ENCODE assay signal across 19 cellular contexts in the genomic region with DNA sequence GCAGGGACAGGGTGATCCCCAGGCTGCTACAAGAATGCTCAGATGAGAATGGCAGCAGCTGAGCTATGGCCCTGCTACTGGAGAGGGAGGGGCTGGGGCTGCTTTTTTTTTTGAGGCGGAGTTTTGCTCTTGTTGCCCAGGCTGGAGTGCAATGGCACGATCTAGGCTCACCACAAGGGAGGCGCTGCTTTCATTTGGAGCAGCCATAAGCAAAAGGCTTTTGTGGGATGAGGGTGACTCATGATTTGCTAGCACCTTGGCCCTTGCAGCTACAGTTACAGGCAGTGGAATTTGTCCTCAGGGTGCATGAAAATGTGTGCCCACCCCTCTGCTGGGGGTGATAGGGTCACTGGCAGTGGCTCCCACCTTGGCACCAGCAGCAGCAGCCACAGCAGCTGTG. TPM values are rescaled to one million over a fixed set of nuclear protein-coding genes. Genes with fewer than 3 reads are reported as not detected.
A peak's percentile ranks its signal among the peaks of the same experiment; 100 is the strongest.
DNase-seq lines count a peak whose midpoint lies in the region; ATAC-seq and TF ChIP-seq lines count a peak whose summit lies in the region.
"Had no signal": no experiment of that assay in that cellular context is flagged by ENCODE, and none has a peak within 500 bp of the region (broad histone marks: within the 10 kb centered on the region; RNA-seq: fewer than 3 reads in every experiment).

No MANE protein-coding gene starts in this region.

- no peaks in the 10 kb centered on the region for H3K9me3 Mint-ChIP-seq in MCF 10A (ENCODE audit: unreplicated experiment)

- H3K4me3 ChIP-seq in breast epithelium: no peak overlapping the region
- no peak overlapping the region for H3K4me3 ChIP-seq in SJCRH30
- no peak overlapping the region for H3K4me3 ChIP-seq in epithelial cell of esophagus (ENCODE audit: low read length)
- H3K4me3 ChIP-seq in smooth muscle cell: no peak overlapping the region

- H3K27ac ChIP-seq in breast epithelium: no peak overlapping the region
- no peak overlapping the region for H3K27ac ChIP-seq in SJCRH30
- no peak overlapping the region for H3K27ac ChIP-seq in smooth muscle cell (ENCODE audit: low read depth)

- H3K4me1 ChIP-seq in breast epithelium (no peaks in the 10 kb centered on the region), SJCRH30 (no peaks in the 10 kb centered on the region), smooth muscle cell (ENCODE audit: low read depth) (no peaks in the 10 kb centered on the region)

- 87% methylated on average over 3 of the region's 3 CpGs for WGBS in smooth muscle cell (ENCODE audit: low lambda C conversion rate)

- H3K27me3 Mint-ChIP-seq in MCF 10A (ENCODE audit: insufficient read depth, unreplicated experiment): no peaks in the 10 kb centered on the region

- CTCF ChIA-PET in MCF 10A (lab: Yijun Ruan, JAX): interaction anchor here (0.7 kb wide), 1 partner anchor 70 kb away, joined by 3 read pairs; no protein-coding TSS in a partner anchor

- H4K20me1 ChIP-seq in smooth muscle cell (ENCODE audit: low read depth): no peaks in the 10 kb centered on the region

- no peaks in the 10 kb centered on the region for H3K4me1 Mint-ChIP-seq in MCF 10A (ENCODE audit: insufficient read depth, unreplicated experiment)
- H3K4me1 Mint-ChIP-seq: CD4-positive, alpha-beta memory T cell had no signal

- H3K27me3 ChIP-seq in breast epithelium (no peaks in the 10 kb centered on the region), SJCRH30 (no peaks in the 10 kb centered on the region), smooth muscle cell (ENCODE audit: low read depth) (no peaks in the 10 kb centered on the region)

- no peak overlapping the region for H3K4me3 Mint-ChIP-seq in MCF 10A (ENCODE audit: unreplicated experiment)
- H3K4me3 Mint-ChIP-seq: CD4-positive, alpha-beta memory T cell had no signal

- H3K36me3 Mint-ChIP-seq in MCF 10A (ENCODE audit: insufficient read depth, unreplicated experiment): no peaks in the 10 kb centered on the region
- H3K36me3 Mint-ChIP-seq: CD4-positive, alpha-beta memory T cell had no signal

- H3K79me2 ChIP-seq in smooth muscle cell (ENCODE audit: low read depth): no peaks in the 10 kb centered on the region

- no peak overlapping the region for H3K27ac Mint-ChIP-seq in MCF 10A (ENCODE audit: low read depth, unreplicated experiment)
- H3K27ac Mint-ChIP-seq: CD4-positive, alpha-beta memory T cell had no signal

- no peak overlapping the region for H3K9ac ChIP-seq in smooth muscle cell (ENCODE audit: low read depth)

- no peak for ATAC-seq in Right ventricle myocardium superior (ENCODE audit: poor library complexity)
- ATAC-seq in HG02763 (IDR thresholded peaks at IDR 0.05; ENCODE audit: unreplicated experiment): no peak
- ATAC-seq: Panc1 had no signal

- no peak overlapping the region for H3K4me2 ChIP-seq in smooth muscle cell

- POLR2A ChIA-PET in MCF 10A (lab: Yijun Ruan, JAX): no interaction called here

- H2AFZ ChIP-seq in smooth muscle cell (ENCODE audit: low read depth): no peak overlapping the region

- no peaks in the 10 kb centered on the region for H3F3A ChIP-seq in smooth muscle cell (ENCODE audit: low read depth)

- DNase-seq in MCF 10A (ENCODE audit: unreplicated experiment): peak; percentile 40
- DNase-seq in breast epithelium (ENCODE audit: low spot score in 2 of 2): no peak
- DNase-seq in SJCRH30: peak; percentile 6 to 22
- DNase-seq in epithelial cell of esophagus (ENCODE audit: low read depth): peak; percentile 50
- no peak for DNase-seq in Right ventricle myocardium superior
- no peak for DNase-seq in smooth muscle cell (lab: John Stamatoyannopoulos, UW; ENCODE audit: unreplicated experiment)
- DNase-seq in putamen (ENCODE audit: low spot score): no peak
- DNase-seq: CD4-positive, alpha-beta memory T cell; DMS79 treated with DMSO at 0.1 percent for 48 hours; H7; NCI-H1048; NCI-H1436 treated with DMSO at 0.1 percent for 48 hours; NCI-H2029 treated with DMSO at 0.1 percent for 48 hours; NCI-H510A; SHP77 had no signal

- no TSS peak for BruUV-seq in MCF 10A (replicated peaks; lab: Mats Ljungman, UMichigan)

- TF ChIP-seq CTCF in MCF 10A (IDR thresholded peaks at IDR 0.05; ENCODE audit: unreplicated experiment): no peak
- TF ChIP-seq CTCF in breast epithelium (IDR thresholded peaks at IDR 0.05): no peak
- TF ChIP-seq CTCF in epithelial cell of esophagus (IDR thresholded peaks at IDR 0.05; ENCODE audit: insufficient read depth, low read depth, low read length, missing control alignments): no peak
- TF ChIP-seq CTCF in smooth muscle cell (IDR thresholded peaks at IDR 0.05; ENCODE audit: borderline replicate concordance, insufficient read depth, poor library complexity, severe bottlenecking): no peak

- intact Hi-C loops in MCF 10A (cut with micrococcal nuclease) (loop anchor here (5.0 kb wide), 1 partner anchor 72 kb away; no protein-coding TSS in a partner anchor), breast epithelium (cut with DNase I; ENCODE audit: low total_unique reads) (no loop called here), Right ventricle myocardium superior (cut with DNase I) (no loop called here)

- H3K9me3 ChIP-seq in breast epithelium (peaks cover 0 to 11% of the 10 kb centered on the region in 2 donors), SJCRH30 (replicated peaks) (no peaks in the 10 kb centered on the region), smooth muscle cell (replicated peaks; ENCODE audit: low read depth) (no peaks in the 10 kb centered on the region)

- no peak for TF ChIP-seq POLR2A in breast epithelium (IDR thresholded peaks at IDR 0.05)

- H3K36me3 ChIP-seq in breast epithelium (no peaks in the 10 kb centered on the region), SJCRH30 (no peaks in the 10 kb centered on the region), smooth muscle cell (ENCODE audit: low read depth) (no peaks in the 10 kb centered on the region)

RNA-seq across cellular contexts. Expression of gene CYP4A22, which starts 32.4 kb away (rescaled TPM):
- total RNA-seq in MCF 10A (2022) (not detected in 2 replicates), breast epithelium (1 to 10 TPM in 1 of 3 donors, under 1 TPM in 2; 0.44 to 2.2 (median 0.66) TPM), Right ventricle myocardium superior (0.16 TPM), smooth muscle cell (not detected in 2 replicates)
- total RNA-seq in SJCRH30 (2014; rRNA removed; shearing (Covaris generic)): not detected in 2 replicates
- not detected in 2 replicates for polyA plus RNA-seq in smooth muscle cell
- total RNA-seq: A172; CD4-positive, alpha-beta memory T cell; H7 had no signal
- polyA plus RNA-seq: BJ; CD4-positive, alpha-beta memory T cell had no signal

RNA-seq across cellular contexts. Expression of gene CYP4Z1, which starts 37.8 kb away (rescaled TPM):
- total RNA-seq in MCF 10A (2022) (not detected in 2 replicates), breast epithelium (10 to 100 TPM; 16.2 to 26.5 (median 19.2) TPM), Right ventricle myocardium superior (0.86 TPM), smooth muscle cell (not detected in 2 replicates)
- total RNA-seq in SJCRH30 (2014; rRNA removed; shearing (Covaris generic)): not detected in 2 replicates
- not detected in 2 replicates for polyA plus RNA-seq in smooth muscle cell
- total RNA-seq: A172; CD4-positive, alpha-beta memory T cell; H7 had no signal
- polyA plus RNA-seq: BJ; CD4-positive, alpha-beta memory T cell had no signal

Comparison
In these comparisons a context has a peak if more than half of its experiments do, and no peak if none do; other contexts are left out.
1. DNase-seq: peak in MCF 10A (single experiment), SJCRH30 (2 of 2) and epithelial cell of esophagus (single experiment); none in breast epithelium (0 of 2), Right ventricle myocardium superior (single experiment), smooth muscle cell (single experiment) and putamen (single experiment).